1 cellular context compared by ENCODE assay signal in genomic region chr1:101918277-101918676, GRCh38.
TF ChIP-seq lines count a peak whose summit lies in the region.

No MANE protein-coding gene starts in this region.

TF ChIP-seq in GM23338, 12 proteins besides CTCF, POLR2A, EP300 and RAD21 (continued from another document):
- TF ChIP-seq ZNF462 (CRISPR knock-in tag; IDR thresholded peaks at IDR 0.05) (no peak), EZH2 (IDR thresholded peaks at IDR 0.05; ENCODE audit: low read depth, unreplicated experiment) (no peak), STAT1 (IDR thresholded peaks at IDR 0.05; ENCODE audit: unreplicated experiment) (no peak), ETS1 (IDR thresholded peaks at IDR 0.05) (no peak), EZH2phosphoT487 (IDR thresholded peaks at IDR 0.05; ENCODE audit: unreplicated experiment) (no peak)
TF ChIP-seq in GM23338: peak in this region for 0.
